ENCODE assay signal across 1 cellular context in the genomic region with DNA sequence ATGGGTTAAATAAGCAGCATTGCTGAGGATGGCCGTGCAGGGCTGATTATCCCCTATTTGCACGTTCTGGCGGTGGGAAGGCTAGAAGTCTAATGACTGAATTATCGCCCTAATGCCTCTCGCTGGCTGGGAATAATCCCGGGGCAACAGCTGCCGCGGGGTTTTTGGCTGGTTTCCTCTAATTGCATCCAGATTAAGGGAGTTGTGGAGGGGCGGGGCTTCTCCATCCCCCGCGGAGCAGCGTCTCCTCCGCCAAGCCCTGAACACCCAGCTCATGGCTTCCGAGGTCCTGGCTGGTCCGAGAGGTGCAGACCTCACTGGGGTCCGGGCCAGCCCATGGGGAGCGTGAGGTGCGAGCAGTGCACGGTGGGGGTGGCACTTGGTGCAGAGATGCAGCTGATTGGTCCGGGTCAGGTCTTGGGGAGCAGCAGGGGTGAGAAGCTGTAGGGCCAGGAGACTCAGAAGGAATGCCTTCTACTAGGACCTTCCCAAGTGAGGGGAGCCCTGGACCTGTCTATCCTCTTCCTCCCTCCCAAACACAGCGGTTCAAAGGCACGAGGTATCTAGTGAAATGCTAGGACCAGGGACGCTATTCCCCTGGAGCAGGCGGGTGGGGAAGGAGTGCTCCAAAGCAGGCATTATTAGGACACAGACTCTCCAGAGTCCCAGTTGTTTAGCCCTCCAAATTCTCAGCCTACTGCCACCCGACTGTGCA.
TF ChIP-seq lines count a peak whose summit lies in the region.

No MANE protein-coding gene starts in this region.

TF ChIP-seq in GM23338, 12 proteins besides CTCF, POLR2A, EP300 and RAD21:
- TF ChIP-seq, protein P1, sequence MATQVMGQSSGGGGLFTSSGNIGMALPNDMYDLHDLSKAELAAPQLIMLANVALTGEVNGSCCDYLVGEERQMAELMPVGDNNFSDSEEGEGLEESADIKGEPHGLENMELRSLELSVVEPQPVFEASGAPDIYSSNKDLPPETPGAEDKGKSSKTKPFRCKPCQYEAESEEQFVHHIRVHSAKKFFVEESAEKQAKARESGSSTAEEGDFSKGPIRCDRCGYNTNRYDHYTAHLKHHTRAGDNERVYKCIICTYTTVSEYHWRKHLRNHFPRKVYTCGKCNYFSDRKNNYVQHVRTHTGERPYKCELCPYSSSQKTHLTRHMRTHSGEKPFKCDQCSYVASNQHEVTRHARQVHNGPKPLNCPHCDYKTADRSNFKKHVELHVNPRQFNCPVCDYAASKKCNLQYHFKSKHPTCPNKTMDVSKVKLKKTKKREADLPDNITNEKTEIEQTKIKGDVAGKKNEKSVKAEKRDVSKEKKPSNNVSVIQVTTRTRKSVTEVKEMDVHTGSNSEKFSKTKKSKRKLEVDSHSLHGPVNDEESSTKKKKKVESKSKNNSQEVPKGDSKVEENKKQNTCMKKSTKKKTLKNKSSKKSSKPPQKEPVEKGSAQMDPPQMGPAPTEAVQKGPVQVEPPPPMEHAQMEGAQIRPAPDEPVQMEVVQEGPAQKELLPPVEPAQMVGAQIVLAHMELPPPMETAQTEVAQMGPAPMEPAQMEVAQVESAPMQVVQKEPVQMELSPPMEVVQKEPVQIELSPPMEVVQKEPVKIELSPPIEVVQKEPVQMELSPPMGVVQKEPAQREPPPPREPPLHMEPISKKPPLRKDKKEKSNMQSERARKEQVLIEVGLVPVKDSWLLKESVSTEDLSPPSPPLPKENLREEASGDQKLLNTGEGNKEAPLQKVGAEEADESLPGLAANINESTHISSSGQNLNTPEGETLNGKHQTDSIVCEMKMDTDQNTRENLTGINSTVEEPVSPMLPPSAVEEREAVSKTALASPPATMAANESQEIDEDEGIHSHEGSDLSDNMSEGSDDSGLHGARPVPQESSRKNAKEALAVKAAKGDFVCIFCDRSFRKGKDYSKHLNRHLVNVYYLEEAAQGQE (IDR thresholded peaks at IDR 0.05; ENCODE audit: unreplicated experiment): no peak
- no peak for TF ChIP-seq ZNF331 (CRISPR knock-in tag; IDR thresholded peaks at IDR 0.05; ENCODE audit: low read depth)
- no peak for TF ChIP-seq STAT1 (IDR thresholded peaks at IDR 0.05; ENCODE audit: unreplicated experiment)
- TF ChIP-seq, protein P2, sequence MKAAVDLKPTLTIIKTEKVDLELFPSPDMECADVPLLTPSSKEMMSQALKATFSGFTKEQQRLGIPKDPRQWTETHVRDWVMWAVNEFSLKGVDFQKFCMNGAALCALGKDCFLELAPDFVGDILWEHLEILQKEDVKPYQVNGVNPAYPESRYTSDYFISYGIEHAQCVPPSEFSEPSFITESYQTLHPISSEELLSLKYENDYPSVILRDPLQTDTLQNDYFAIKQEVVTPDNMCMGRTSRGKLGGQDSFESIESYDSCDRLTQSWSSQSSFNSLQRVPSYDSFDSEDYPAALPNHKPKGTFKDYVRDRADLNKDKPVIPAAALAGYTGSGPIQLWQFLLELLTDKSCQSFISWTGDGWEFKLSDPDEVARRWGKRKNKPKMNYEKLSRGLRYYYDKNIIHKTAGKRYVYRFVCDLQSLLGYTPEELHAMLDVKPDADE (IDR thresholded peaks at IDR 0.05): no peak
- TF ChIP-seq EZH2 (IDR thresholded peaks at IDR 0.05; ENCODE audit: low read depth, unreplicated experiment): no peak
- TF ChIP-seq ZNF114 (CRISPR knock-in tag; IDR thresholded peaks at IDR 0.05): no peak
- no peak for TF ChIP-seq POLR2AphosphoS5 (IDR thresholded peaks at IDR 0.05; ENCODE audit: low read depth)
- no peak for TF ChIP-seq NANOG (IDR thresholded peaks at IDR 0.05; ENCODE audit: borderline replicate concordance)
- TF ChIP-seq JUNB (IDR thresholded peaks at IDR 0.05; ENCODE audit: unreplicated experiment): no peak
- TF ChIP-seq EZH2phosphoT487 (IDR thresholded peaks at IDR 0.05; ENCODE audit: unreplicated experiment): no peak
- TF ChIP-seq CREB1 (CRISPR knock-in tag; IDR thresholded peaks at IDR 0.05; ENCODE audit: low read depth): no peak
- TF ChIP-seq, protein P3, sequence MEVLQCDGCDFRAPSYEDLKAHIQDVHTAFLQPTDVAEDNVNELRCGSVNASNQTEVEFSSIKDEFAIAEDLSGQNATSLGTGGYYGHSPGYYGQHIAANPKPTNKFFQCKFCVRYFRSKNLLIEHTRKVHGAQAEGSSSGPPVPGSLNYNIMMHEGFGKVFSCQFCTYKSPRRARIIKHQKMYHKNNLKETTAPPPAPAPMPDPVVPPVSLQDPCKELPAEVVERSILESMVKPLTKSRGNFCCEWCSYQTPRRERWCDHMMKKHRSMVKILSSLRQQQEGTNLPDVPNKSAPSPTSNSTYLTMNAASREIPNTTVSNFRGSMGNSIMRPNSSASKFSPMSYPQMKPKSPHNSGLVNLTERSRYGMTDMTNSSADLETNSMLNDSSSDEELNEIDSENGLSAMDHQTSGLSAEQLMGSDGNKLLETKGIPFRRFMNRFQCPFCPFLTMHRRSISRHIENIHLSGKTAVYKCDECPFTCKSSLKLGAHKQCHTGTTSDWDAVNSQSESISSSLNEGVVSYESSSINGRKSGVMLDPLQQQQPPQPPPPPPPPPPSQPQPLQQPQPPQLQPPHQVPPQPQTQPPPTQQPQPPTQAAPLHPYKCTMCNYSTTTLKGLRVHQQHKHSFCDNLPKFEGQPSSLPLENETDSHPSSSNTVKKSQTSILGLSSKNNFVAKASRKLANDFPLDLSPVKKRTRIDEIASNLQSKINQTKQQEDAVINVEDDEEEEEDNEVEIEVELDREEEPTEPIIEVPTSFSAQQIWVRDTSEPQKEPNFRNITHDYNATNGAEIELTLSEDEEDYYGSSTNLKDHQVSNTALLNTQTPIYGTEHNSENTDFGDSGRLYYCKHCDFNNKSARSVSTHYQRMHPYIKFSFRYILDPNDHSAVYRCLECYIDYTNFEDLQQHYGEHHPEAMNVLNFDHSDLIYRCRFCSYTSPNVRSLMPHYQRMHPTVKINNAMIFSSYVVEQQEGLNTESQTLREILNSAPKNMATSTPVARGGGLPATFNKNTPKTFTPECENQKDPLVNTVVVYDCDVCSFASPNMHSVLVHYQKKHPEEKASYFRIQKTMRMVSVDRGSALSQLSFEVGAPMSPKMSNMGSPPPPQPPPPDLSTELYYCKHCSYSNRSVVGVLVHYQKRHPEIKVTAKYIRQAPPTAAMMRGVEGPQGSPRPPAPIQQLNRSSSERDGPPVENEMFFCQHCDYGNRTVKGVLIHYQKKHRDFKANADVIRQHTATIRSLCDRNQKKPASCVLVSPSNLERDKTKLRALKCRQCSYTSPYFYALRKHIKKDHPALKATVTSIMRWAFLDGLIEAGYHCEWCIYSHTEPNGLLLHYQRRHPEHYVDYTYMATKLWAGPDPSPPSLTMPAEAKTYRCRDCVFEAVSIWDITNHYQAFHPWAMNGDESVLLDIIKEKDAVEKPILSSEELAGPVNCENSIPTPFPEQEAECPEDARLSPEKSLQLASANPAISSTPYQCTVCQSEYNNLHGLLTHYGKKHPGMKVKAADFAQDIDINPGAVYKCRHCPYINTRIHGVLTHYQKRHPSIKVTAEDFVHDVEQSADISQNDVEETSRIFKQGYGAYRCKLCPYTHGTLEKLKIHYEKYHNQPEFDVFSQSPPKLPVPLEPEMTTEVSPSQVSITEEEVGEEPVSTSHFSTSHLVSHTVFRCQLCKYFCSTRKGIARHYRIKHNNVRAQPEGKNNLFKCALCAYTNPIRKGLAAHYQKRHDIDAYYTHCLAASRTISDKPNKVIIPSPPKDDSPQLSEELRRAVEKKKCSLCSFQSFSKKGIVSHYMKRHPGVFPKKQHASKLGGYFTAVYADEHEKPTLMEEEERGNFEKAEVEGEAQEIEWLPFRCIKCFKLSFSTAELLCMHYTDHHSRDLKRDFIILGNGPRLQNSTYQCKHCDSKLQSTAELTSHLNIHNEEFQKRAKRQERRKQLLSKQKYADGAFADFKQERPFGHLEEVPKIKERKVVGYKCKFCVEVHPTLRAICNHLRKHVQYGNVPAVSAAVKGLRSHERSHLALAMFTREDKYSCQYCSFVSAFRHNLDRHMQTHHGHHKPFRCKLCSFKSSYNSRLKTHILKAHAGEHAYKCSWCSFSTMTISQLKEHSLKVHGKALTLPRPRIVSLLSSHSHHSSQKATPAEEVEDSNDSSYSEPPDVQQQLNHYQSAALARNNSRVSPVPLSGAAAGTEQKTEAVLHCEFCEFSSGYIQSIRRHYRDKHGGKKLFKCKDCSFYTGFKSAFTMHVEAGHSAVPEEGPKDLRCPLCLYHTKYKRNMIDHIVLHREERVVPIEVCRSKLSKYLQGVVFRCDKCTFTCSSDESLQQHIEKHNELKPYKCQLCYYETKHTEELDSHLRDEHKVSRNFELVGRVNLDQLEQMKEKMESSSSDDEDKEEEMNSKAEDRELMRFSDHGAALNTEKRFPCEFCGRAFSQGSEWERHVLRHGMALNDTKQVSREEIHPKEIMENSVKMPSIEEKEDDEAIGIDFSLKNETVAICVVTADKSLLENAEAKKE (CRISPR knock-in tag; IDR thresholded peaks at IDR 0.05): no peak
